In genomic region chr12:93819048-93819491, GRCh38 we compare ENCODE assay signal across 11 cellular contexts.
DNase-seq lines count a peak whose midpoint lies in the region; ATAC-seq and TF ChIP-seq lines count a peak whose summit lies in the region.
"Had no signal": no experiment of that assay in that cellular context is flagged by ENCODE, and none has a peak within 500 bp of the region (broad histone marks: within the 10 kb centered on the region; RNA-seq: fewer than 3 reads in every experiment).

No MANE protein-coding gene starts in this region.

- 92% methylated on average over 4 of the region's 4 CpGs for WGBS in thymus

- intact Hi-C loops in mucosa of descending colon (cut with DNase I, micrococcal nuclease): no loop called here
- intact Hi-C loops in activated CD4-positive, alpha-beta T cell treated with anti-CD3 and anti-CD28 coated beads, Interleukin-2, amount 10 ng/mL, durations not matched to agents 24 days and 14 days (cut with micrococcal nuclease): no loop called here

- H3K27me3 ChIP-seq in fibroblast of lung (ENCODE audit: control insufficient read depth, insufficient read depth, low read length) (no peaks in the 10 kb centered on the region), thymus (ENCODE audit: control insufficient read depth, insufficient read depth) (no peaks in the 10 kb centered on the region)

- H3K27ac ChIP-seq in fibroblast of lung (ENCODE audit: insufficient read depth, low read length) (peak overlapping the region; percentile 42), thymus (ENCODE audit: low read depth) (peak overlapping the region; percentile 44)
- H3K27ac ChIP-seq: HL-60 had no signal

- peaks cover 17% of the 10 kb centered on the region for H3K4me1 Mint-ChIP-seq in activated CD4-positive, alpha-beta T cell treated with anti-CD3 and anti-CD28 coated beads, Interleukin-2, amount 10 ng/mL, durations not matched to agents 24 days and 14 days

- no peak for TF ChIP-seq CTCF in fibroblast of lung (conservative IDR thresholded peaks at IDR 0.05 in 1 of 2, IDR thresholded peaks at IDR 0.05 in 1 of 2; ENCODE audit: low read depth in 1 of 2, low read length in 2 of 2)
- TF ChIP-seq CTCF in mucosa of descending colon (IDR thresholded peaks at IDR 0.05): no peak

- no peaks in the 10 kb centered on the region for H3K36me3 ChIP-seq in fibroblast of lung (ENCODE audit: control insufficient read depth, insufficient read depth, low read length)
- H3K36me3 ChIP-seq in mucosa of descending colon (ENCODE audit: low read depth): no peaks in the 10 kb centered on the region
- no peaks in the 10 kb centered on the region for H3K36me3 ChIP-seq in thymus (ENCODE audit: control insufficient read depth, insufficient read depth)

- H3K9ac ChIP-seq in fibroblast of lung (ENCODE audit: insufficient read depth, low read length): no peak overlapping the region

- H3K4me3 Mint-ChIP-seq in activated CD4-positive, alpha-beta T cell treated with anti-CD3 and anti-CD28 coated beads, Interleukin-2, amount 10 ng/mL, durations not matched to agents 24 days and 14 days: no peak overlapping the region
- H3K4me3 Mint-ChIP-seq: activated naive CD4-positive, alpha-beta T cell treated with anti-CD3 and anti-CD28 coated beads for 36 hours; T-helper 1 cell treated with Interleukin-12 subunit alpha and Interleukin-12 subunit beta and Interleukin-4 antibody, amounts not matched to agents 30 μg/mL and 1 μg/mL, for 36 hours had no signal

- peak overlapping the region; percentile 65 for H3K4me2 ChIP-seq in fibroblast of lung (ENCODE audit: extremely low read depth, insufficient read depth, low read length)

- no peak overlapping the region for H3K27ac Mint-ChIP-seq in activated CD4-positive, alpha-beta T cell treated with anti-CD3 and anti-CD28 coated beads, Interleukin-2, amount 10 ng/mL, durations not matched to agents 24 days and 14 days
- H3K27ac Mint-ChIP-seq: activated naive CD4-positive, alpha-beta T cell treated with anti-CD3 and anti-CD28 coated beads for 36 hours; T-helper 1 cell treated with Interleukin-12 subunit alpha and Interleukin-12 subunit beta and Interleukin-4 antibody, amounts not matched to agents 30 μg/mL and 1 μg/mL, for 36 hours had no signal

- H3K9me3 Mint-ChIP-seq in activated CD4-positive, alpha-beta T cell treated with anti-CD3 and anti-CD28 coated beads, Interleukin-2, amount 10 ng/mL, durations not matched to agents 24 days and 14 days: peaks cover 8% of the 10 kb centered on the region
- H3K9me3 Mint-ChIP-seq: activated naive CD4-positive, alpha-beta T cell treated with anti-CD3 and anti-CD28 coated beads for 36 hours; T-helper 1 cell treated with Interleukin-12 subunit alpha and Interleukin-12 subunit beta and Interleukin-4 antibody, amounts not matched to agents 30 μg/mL and 1 μg/mL, for 36 hours had no signal

- no peak overlapping the region for H3K4me3 ChIP-seq in fibroblast of lung (replicated peaks in 1 of 4; ENCODE audit: control extremely low read depth in 1 of 4, insufficient read depth in 1 of 4, low read depth in 3 of 4, low read length in 4 of 4)
- no peak overlapping the region for H3K4me3 ChIP-seq in mucosa of descending colon
- H3K4me3 ChIP-seq in thymus (ENCODE audit: low read length): no peak overlapping the region

- H3K9me3 ChIP-seq in fibroblast of lung (ENCODE audit: control insufficient read depth, insufficient read depth, low read depth, low read length) (no peaks in the 10 kb centered on the region), mucosa of descending colon (no peaks in the 10 kb centered on the region), thymus (ENCODE audit: control insufficient read depth) (no peaks in the 10 kb centered on the region)

- peaks cover 17% of the 10 kb centered on the region for H3K4me1 ChIP-seq in fibroblast of lung (ENCODE audit: control insufficient read depth, extremely low read depth, insufficient read depth, low read length)
- H3K4me1 ChIP-seq in mucosa of descending colon (ENCODE audit: low read depth): no peaks in the 10 kb centered on the region
- H3K4me1 ChIP-seq in thymus (ENCODE audit: control insufficient read depth, insufficient read depth, low read length): peaks cover 9% of the 10 kb centered on the region

- H3K36me3 Mint-ChIP-seq in activated CD4-positive, alpha-beta T cell treated with anti-CD3 and anti-CD28 coated beads, Interleukin-2, amount 10 ng/mL, durations not matched to agents 24 days and 14 days (ENCODE audit: low read depth): no peaks in the 10 kb centered on the region

- ATAC-seq in mucosa of descending colon: peak; percentile 72

- DNase-seq in fibroblast of lung (ENCODE audit: low read depth in 2 of 2) (peak; percentile 92 to 97), mucosa of descending colon (peak; percentile 25 to 56 (median 35)), NCI-H82 treated with DMSO at 0.1 percent for 48 hours (lab: John Stamatoyannopoulos, UW; ENCODE audit: unreplicated experiment) (no peak), DMS 273 (lab: John Stamatoyannopoulos, UW; ENCODE audit: unreplicated experiment) (no peak)
- no peak for DNase-seq in activated naive CD4-positive, alpha-beta T cell (lab: John Stamatoyannopoulos, UW)
- DNase-seq in activated CD4-positive, alpha-beta T cell treated with anti-CD3 and anti-CD28 coated beads, Interleukin-2, amount 10 ng/mL, durations not matched to agents 24 days and 14 days: no peak
- DNase-seq: activated naive CD4-positive, alpha-beta T cell treated with anti-CD3 and anti-CD28 coated beads for 36 hours had no signal

- no peak overlapping the region for H2AFZ ChIP-seq in fibroblast of lung (ENCODE audit: low read length)

- H3K79me2 ChIP-seq in fibroblast of lung (ENCODE audit: control insufficient read depth, insufficient read depth, low read length): no peaks in the 10 kb centered on the region

- no peaks in the 10 kb centered on the region for H4K20me1 ChIP-seq in fibroblast of lung (ENCODE audit: control insufficient read depth, extremely low read depth, insufficient read depth, low read length)

- no peaks in the 10 kb centered on the region for H3K27me3 Mint-ChIP-seq in activated CD4-positive, alpha-beta T cell treated with anti-CD3 and anti-CD28 coated beads, Interleukin-2, amount 10 ng/mL, durations not matched to agents 24 days and 14 days

TF ChIP-seq in PFSK-1, 5 proteins besides CTCF, POLR2A, EP300 and RAD21:
- no peak for TF ChIP-seq FOXP2 (optimal IDR thresholded peaks at IDR 0.05; ENCODE audit: borderline replicate concordance, extremely low read depth, extremely low read length, insufficient read depth)
- peak; percentile 32; the same call in 1 of the 2 replicates for TF ChIP-seq POLR2AphosphoS5 (IDR thresholded peaks at IDR 0.05; ENCODE audit: low read depth, low read length)
TF ChIP-seq in PFSK-1: peak in this region for 1.

Comparison
In these comparisons a context has a peak if more than half of its experiments do, and no peak if none do; other contexts are left out.
1. DNase-seq: peak in fibroblast of lung (2 of 2) and mucosa of descending colon (3 of 3); none in activated naive CD4-positive, alpha-beta T cell (0 of 4), NCI-H82 treated with DMSO at 0.1 percent for 48 hours (single experiment), DMS 273 (single experiment) and activated CD4-positive, alpha-beta T cell treated with anti-CD3 and anti-CD28 coated beads, Interleukin-2, amount 10 ng/mL, durations not matched to agents 24 days and 14 days (single experiment).